In genomic region chr1:15280416-15280815, GRCh38 we compare ENCODE assay signal across 22 cellular contexts. TPM values are rescaled to one million over a fixed set of nuclear protein-coding genes. Genes with fewer than 3 reads are reported as not detected.
DNase-seq lines count a peak whose midpoint lies in the region; ATAC-seq and TF ChIP-seq lines count a peak whose summit lies in the region.
"Had no signal": no experiment of that assay in that cellular context is flagged by ENCODE, and none has a peak within 500 bp of the region (broad histone marks: within the 10 kb centered on the region; RNA-seq: fewer than 3 reads in every experiment).

No MANE protein-coding gene starts in this region.

- TF ChIP-seq CTCF in GM23338 (conservative IDR thresholded peaks at IDR 0.05; ENCODE audit: low read depth in 2 of 2) (no peak), endodermal cell (conservative IDR thresholded peaks at IDR 0.05) (no peak)

- no peak overlapping the region for H3K4me3 Mint-ChIP-seq in GM23338
- no peak overlapping the region for H3K4me3 Mint-ChIP-seq in endodermal cell
- H3K4me3 Mint-ChIP-seq: CD14-positive monocyte; CD4-positive, alpha-beta T cell; CD8-positive, alpha-beta memory T cell; HFFc6 had no signal

- no peak overlapping the region for H3K4me3 ChIP-seq in GM23338
- no peak overlapping the region for H3K4me3 ChIP-seq in endodermal cell (ENCODE audit: low read length)
- no peak overlapping the region for H3K4me3 ChIP-seq in stomach smooth muscle (ENCODE audit: low read length in 2 of 2)
- H3K4me3 ChIP-seq: A549; BLaER1 treated with 17β-estradiol and CSF1 and Interleukin-3, amounts not matched to agents 10 nM and 100 nM; HAP-1 had no signal

- WGBS in endodermal cell (ENCODE audit: insufficient coverage in 1 of 2, insufficient read length in 1 of 2), 2 experiments, result 89 to 96% methylated on average over 10 of the region's 10 CpGs

- H3K9me3 Mint-ChIP-seq in GM23338 (no peaks in the 10 kb centered on the region), endodermal cell (no peaks in the 10 kb centered on the region)
- H3K9me3 Mint-ChIP-seq: CD14-positive monocyte; CD4-positive, alpha-beta T cell; CD8-positive, alpha-beta memory T cell; HFFc6 had no signal

- H3K27ac ChIP-seq in GM23338 (ENCODE audit: low read depth) (no peak overlapping the region), endodermal cell (ENCODE audit: low read depth, low read length) (no peak overlapping the region), stomach smooth muscle (ENCODE audit: low read length) (peak overlapping the region; percentile 41)
- H3K27ac ChIP-seq: BLaER1 treated with 17β-estradiol and CSF1 and Interleukin-3, amounts not matched to agents 10 nM and 100 nM had no signal

- no peaks in the 10 kb centered on the region for H3K4me1 ChIP-seq in GM23338 (ENCODE audit: insufficient read depth)
- no peaks in the 10 kb centered on the region for H3K4me1 ChIP-seq in endodermal cell (ENCODE audit: control insufficient read depth, insufficient read depth, low read length)
- peaks cover 22% of the 10 kb centered on the region for H3K4me1 ChIP-seq in stomach smooth muscle (ENCODE audit: control insufficient read depth, insufficient read depth, low read length)
- H3K4me1 ChIP-seq: BE2C, HAP-1 had no signal

- H3K27ac Mint-ChIP-seq in GM23338 (no peak overlapping the region), endodermal cell (no peak overlapping the region)
- H3K27ac Mint-ChIP-seq: CD14-positive monocyte; CD4-positive, alpha-beta T cell; CD8-positive, alpha-beta memory T cell; HFFc6 had no signal

- no peaks in the 10 kb centered on the region for H3K27me3 Mint-ChIP-seq in GM23338 (ENCODE audit: insufficient read depth, low read depth, poor library complexity)
- H3K27me3 Mint-ChIP-seq in endodermal cell (ENCODE audit: insufficient read depth), result peaks cover 3% of the 10 kb centered on the region

- no peaks in the 10 kb centered on the region for H3K36me3 Mint-ChIP-seq in GM23338 (ENCODE audit: low read depth)
- no peaks in the 10 kb centered on the region for H3K36me3 Mint-ChIP-seq in endodermal cell (ENCODE audit: low read depth)
- H3K36me3 Mint-ChIP-seq: CD14-positive monocyte; CD8-positive, alpha-beta memory T cell had no signal

- H3K36me3 ChIP-seq in GM23338 (ENCODE audit: insufficient read depth), result no peaks in the 10 kb centered on the region
- no peaks in the 10 kb centered on the region for H3K36me3 ChIP-seq in endodermal cell (ENCODE audit: control insufficient read depth, insufficient read depth, low read length)
- no peaks in the 10 kb centered on the region for H3K36me3 ChIP-seq in stomach smooth muscle (ENCODE audit: control insufficient read depth in 2 of 2, insufficient read depth in 2 of 2, low read length in 2 of 2)
- H3K36me3 ChIP-seq: BE2C; BLaER1 treated with 17β-estradiol and CSF1 and Interleukin-3, amounts not matched to agents 10 nM and 100 nM; HAP-1 had no signal

- intact Hi-C loops in Right ventricle myocardium inferior (cut with DNase I), result no loop called here

- DNase-seq in GM23338 (ENCODE audit: low spot score) (no peak), endodermal cell (peak; percentile 39), mesenteric fat pad (ENCODE audit: low spot score) (peak; percentile 65), Right ventricle myocardium inferior (ENCODE audit: missing footprints) (no peak)
- DNase-seq: 8988T; ACHN; AML-193; BE2C; CD4-positive, alpha-beta T cell; CD8-positive, alpha-beta memory T cell; DMS53; DMS79 treated with DMSO at 0.1 percent for 48 hours; GF-D8; GOT3; HFFc6 had no signal

- peak overlapping the region; percentile 14; the same call in 1 of the 2 replicates for H2AFZ ChIP-seq in GM23338

- no peaks in the 10 kb centered on the region for H3K79me2 ChIP-seq in GM23338 (replicated peaks; ENCODE audit: insufficient read depth)

- H3K9me3 ChIP-seq in endodermal cell (ENCODE audit: control insufficient read depth, low read length), result no peaks in the 10 kb centered on the region
- H3K9me3 ChIP-seq in stomach smooth muscle (ENCODE audit: control insufficient read depth in 2 of 2, low read length in 2 of 2), result no peaks in the 10 kb centered on the region
- H3K9me3 ChIP-seq: A549; BE2C; BLaER1 treated with 17β-estradiol and CSF1 and Interleukin-3, amounts not matched to agents 10 nM and 100 nM; HAP-1 had no signal

- peaks cover 2% of the 10 kb centered on the region; the same call in 2 of the 3 replicates for H3K4me1 Mint-ChIP-seq in GM23338
- peaks cover 10% of the 10 kb centered on the region for H3K4me1 Mint-ChIP-seq in endodermal cell
- H3K4me1 Mint-ChIP-seq: CD8-positive, alpha-beta memory T cell had no signal

- H3K4me2 ChIP-seq in GM23338, result no peak overlapping the region
- H3K4me2 ChIP-seq: A549; BLaER1 treated with 17β-estradiol and CSF1 and Interleukin-3, amounts not matched to agents 10 nM and 100 nM had no signal

- H4K20me1 ChIP-seq in GM23338 (replicated peaks; ENCODE audit: insufficient read depth), result no peaks in the 10 kb centered on the region
- H4K20me1 ChIP-seq: BLaER1 treated with 17β-estradiol and CSF1 and Interleukin-3, amounts not matched to agents 10 nM and 100 nM had no signal

- H3K27me3 ChIP-seq in GM23338 (ENCODE audit: insufficient read depth) (no peaks in the 10 kb centered on the region), endodermal cell (ENCODE audit: control insufficient read depth, insufficient read depth, low read length, poor library complexity, severe bottlenecking) (no peaks in the 10 kb centered on the region), stomach smooth muscle (ENCODE audit: control insufficient read depth in 1 of 2, insufficient read depth in 2 of 2, low read length in 2 of 2) (no peaks in the 10 kb centered on the region)
- H3K27me3 ChIP-seq: BE2C; BLaER1 treated with 17β-estradiol and CSF1 and Interleukin-3, amounts not matched to agents 10 nM and 100 nM had no signal

- ATAC-seq in GM23338, result no peak
- no peak for ATAC-seq in HG03354 (IDR thresholded peaks at IDR 0.05; ENCODE audit: poor library complexity, severe bottlenecking, unreplicated experiment)
- no peak for ATAC-seq in HG02981 (IDR thresholded peaks at IDR 0.05; ENCODE audit: unreplicated experiment)
- ATAC-seq in Right ventricle myocardium inferior, result no peak
- ATAC-seq: A549 had no signal

- H3F3A ChIP-seq in GM23338 (replicated peaks; ENCODE audit: low read depth), result no peaks in the 10 kb centered on the region

- H3K9me2 ChIP-seq in GM23338 (ENCODE audit: insufficient read depth), result no peaks in the 10 kb centered on the region

- no peak overlapping the region for H3K9ac ChIP-seq in endodermal cell (ENCODE audit: extremely low read depth, low read length, poor library complexity, severe bottlenecking)
- H3K9ac ChIP-seq in stomach smooth muscle (ENCODE audit: low read length in 2 of 2), result no peak overlapping the region
- H3K9ac ChIP-seq: BLaER1 treated with 17β-estradiol and CSF1 and Interleukin-3, amounts not matched to agents 10 nM and 100 nM had no signal

RNA-seq across cellular contexts. Expression of gene FHAD1, which starts 33.4 kb away (rescaled TPM):
- 1.9 and 3.3 TPM in 2 replicates for total RNA-seq in GM23338 (2014; rRNA removed; shearing (Covaris generic))
- 1.8 and 2.5 TPM in 2 replicates for polyA plus RNA-seq in GM23338 (2016; fragmentation: Nextera tagmentation; extraction: Ambion mirVana)
- total RNA-seq in endodermal cell (1 to 10 TPM; 2.9 to 3.6 TPM), mesenteric fat pad (0.55 TPM), Right ventricle myocardium inferior (not detected)
- polyA plus RNA-seq in endodermal cell (2013, experiment 1 of 2), result 1.7 TPM
- polyA plus RNA-seq in endodermal cell (2013, experiment 2 of 2), result 2.1 TPM
- total RNA-seq: CD4-positive, alpha-beta T cell; CD8-positive, alpha-beta memory T cell had no signal
- polyA plus RNA-seq: CD8-positive, alpha-beta memory T cell had no signal

Comparison
In these comparisons a context has a peak if more than half of its experiments do, and no peak if none do; other contexts are left out.
1. DNase-seq: peak in endodermal cell (single experiment) and mesenteric fat pad (single experiment); none in GM23338 (single experiment) and Right ventricle myocardium inferior (single experiment).